In the genomic region with DNA sequence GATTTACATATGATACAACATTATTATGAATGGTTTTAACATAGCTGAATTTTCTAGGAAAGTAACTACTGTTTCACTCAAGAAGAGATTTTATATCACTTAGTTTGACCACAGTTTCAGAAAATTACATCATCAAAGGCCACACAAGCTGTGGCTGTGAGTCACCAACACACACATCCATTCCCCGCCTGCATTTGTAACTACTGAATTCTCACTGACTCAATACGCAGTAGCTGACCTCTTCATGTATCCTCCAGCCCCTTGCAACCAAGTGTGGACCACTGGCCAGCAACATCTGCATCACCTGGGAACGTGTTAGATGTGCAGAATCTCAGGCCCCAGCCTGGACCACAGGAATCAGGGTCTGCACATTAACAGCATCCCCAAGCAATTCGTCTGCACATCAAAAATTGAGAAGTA, we compare ENCODE assay signal across 10 cellular contexts.
DNase-seq lines count a peak whose midpoint lies in the region; ATAC-seq and TF ChIP-seq lines count a peak whose summit lies in the region.
"Had no signal": no experiment of that assay in that cellular context is flagged by ENCODE, and none has a peak within 500 bp of the region (broad histone marks: within the 10 kb centered on the region; RNA-seq: fewer than 3 reads in every experiment).

No MANE protein-coding gene starts in this region.

- TF ChIP-seq CTCF in foreskin keratinocyte (conservative IDR thresholded peaks at IDR 0.05) = no peak

- peak overlapping the region; percentile 26 for H3K27ac Mint-ChIP-seq in activated CD4-positive, alpha-beta T cell treated with anti-CD3 and anti-CD28 coated beads, Interleukin-2, amount 10 ng/mL, durations not matched to agents 7 days and 5 days
- peak overlapping the region; percentile 10 for H3K27ac Mint-ChIP-seq in stimulated activated effector memory CD8-positive, alpha-beta T cell treated with anti-CD3 and anti-CD28 coated beads, Interleukin-12 subunit alpha, Interleukin-12 subunit beta, amount 100 ng/mL, for 72 hours
- H3K27ac Mint-ChIP-seq: B cell had no signal

- peaks cover 4% of the 10 kb centered on the region for H3K4me1 ChIP-seq in foreskin keratinocyte

- peaks cover 63% of the 10 kb centered on the region for H3K4me1 Mint-ChIP-seq in activated CD4-positive, alpha-beta T cell treated with anti-CD3 and anti-CD28 coated beads, Interleukin-2, amount 10 ng/mL, durations not matched to agents 7 days and 5 days
- H3K4me1 Mint-ChIP-seq in stimulated activated effector memory CD8-positive, alpha-beta T cell treated with anti-CD3 and anti-CD28 coated beads, Interleukin-12 subunit alpha, Interleukin-12 subunit beta, amount 100 ng/mL, for 72 hours = peaks cover 60% of the 10 kb centered on the region

- peak; percentile 78 for ATAC-seq in foreskin keratinocyte
- peak; percentile 99 for ATAC-seq in stimulated activated effector memory CD8-positive, alpha-beta T cell treated with anti-CD3 and anti-CD28 coated beads, Interleukin-12 subunit alpha, Interleukin-12 subunit beta, amount 100 ng/mL, for 72 hours
- ATAC-seq in HG03565 (IDR thresholded peaks at IDR 0.05; ENCODE audit: unreplicated experiment) = no peak

- CTCF ChIA-PET in activated CD4-positive, alpha-beta T cell treated with anti-CD3 and anti-CD28 coated beads, Interleukin-2, amount 10 ng/mL, durations not matched to agents 7 days and 5 days (lab: Charles Lee) = interaction anchor here (0.6 to 1.2 kb wide), 5 partner anchors 10 to 667 kb away, joined by 3 read pairs; no protein-coding TSS in a partner anchor

- in situ Hi-C loops in G401 (cut with HindIII; ENCODE audit: low sequenced_read_pairs) = no loop called here

- POLR2A ChIA-PET in activated CD4-positive, alpha-beta T cell treated with anti-CD3 and anti-CD28 coated beads, Interleukin-2, amount 10 ng/mL, durations not matched to agents 7 days and 5 days (lab: Charles Lee) = no interaction called here

- no peaks in the 10 kb centered on the region for H3K9me3 Mint-ChIP-seq in activated CD4-positive, alpha-beta T cell treated with anti-CD3 and anti-CD28 coated beads, Interleukin-2, amount 10 ng/mL, durations not matched to agents 7 days and 5 days
- H3K9me3 Mint-ChIP-seq in stimulated activated effector memory CD8-positive, alpha-beta T cell treated with anti-CD3 and anti-CD28 coated beads, Interleukin-12 subunit alpha, Interleukin-12 subunit beta, amount 100 ng/mL, for 72 hours = no peaks in the 10 kb centered on the region
- H3K9me3 Mint-ChIP-seq: naive B cell had no signal

- H3K27me3 Mint-ChIP-seq in activated CD4-positive, alpha-beta T cell treated with anti-CD3 and anti-CD28 coated beads, Interleukin-2, amount 10 ng/mL, durations not matched to agents 7 days and 5 days = no peaks in the 10 kb centered on the region
- H3K27me3 Mint-ChIP-seq: B cell, naive B cell had no signal

- H3K4me3 Mint-ChIP-seq in activated CD4-positive, alpha-beta T cell treated with anti-CD3 and anti-CD28 coated beads, Interleukin-2, amount 10 ng/mL, durations not matched to agents 7 days and 5 days = no peak overlapping the region
- H3K4me3 Mint-ChIP-seq in stimulated activated effector memory CD8-positive, alpha-beta T cell treated with anti-CD3 and anti-CD28 coated beads, Interleukin-12 subunit alpha, Interleukin-12 subunit beta, amount 100 ng/mL, for 72 hours = peak overlapping the region; percentile 24
- H3K4me3 Mint-ChIP-seq: B cell, naive B cell had no signal

- peak overlapping the region; percentile 71 for H3K27ac ChIP-seq in foreskin keratinocyte
- H3K27ac ChIP-seq in caudate nucleus (ENCODE audit: low read depth, low read length) = no peak overlapping the region

- H3K36me3 Mint-ChIP-seq in activated CD4-positive, alpha-beta T cell treated with anti-CD3 and anti-CD28 coated beads, Interleukin-2, amount 10 ng/mL, durations not matched to agents 7 days and 5 days (ENCODE audit: low read depth) = peaks cover 16% of the 10 kb centered on the region
- H3K36me3 Mint-ChIP-seq in stimulated activated effector memory CD8-positive, alpha-beta T cell treated with anti-CD3 and anti-CD28 coated beads, Interleukin-12 subunit alpha, Interleukin-12 subunit beta, amount 100 ng/mL, for 72 hours = peaks cover 10% of the 10 kb centered on the region
- H3K36me3 Mint-ChIP-seq: naive B cell had no signal

- DNase-seq in NK-92 treated with Interleukin-12 subunit alpha and Interleukin-12 subunit beta, amount 100 ng/mL, for 24 hours (lab: John Stamatoyannopoulos, UW) = peak; percentile 47
- DNase-seq in NK-92 (lab: John Stamatoyannopoulos, UW; ENCODE audit: unreplicated experiment) (no peak), foreskin keratinocyte (peak; percentile 62 to 81), G401 (ENCODE audit: low spot score) (no peak), caudate nucleus (lab: John Stamatoyannopoulos, UW) (no peak)
- DNase-seq in activated CD4-positive, alpha-beta T cell treated with anti-CD3 and anti-CD28 coated beads, Interleukin-2, amount 10 ng/mL, durations not matched to agents 7 days and 5 days = peak; percentile 39
- DNase-seq in stimulated activated effector memory CD8-positive, alpha-beta T cell treated with anti-CD3 and anti-CD28 coated beads, Interleukin-12 subunit alpha, Interleukin-12 subunit beta, amount 100 ng/mL, for 72 hours (ENCODE audit: low spot score in 2 of 2) = peak; percentile 15 to 70
- DNase-seq: naive B cell had no signal

- no peaks in the 10 kb centered on the region for H3K27me3 ChIP-seq in foreskin keratinocyte

Comparison
In these comparisons a context has a peak if more than half of its experiments do, and no peak if none do; other contexts are left out.
1. DNase-seq: peak in NK-92 treated with Interleukin-12 subunit alpha and Interleukin-12 subunit beta, amount 100 ng/mL, for 24 hours (single experiment), activated CD4-positive, alpha-beta T cell treated with anti-CD3 and anti-CD28 coated beads, Interleukin-2, amount 10 ng/mL, durations not matched to agents 7 days and 5 days (single experiment), foreskin keratinocyte (2 of 2) and stimulated activated effector memory CD8-positive, alpha-beta T cell treated with anti-CD3 and anti-CD28 coated beads, Interleukin-12 subunit alpha, Interleukin-12 subunit beta, amount 100 ng/mL, for 72 hours (2 of 2); none in NK-92 (single experiment), G401 (single experiment) and caudate nucleus (0 of 61).